ENCODE assay signal across 8 cellular contexts in genomic region chr2:157194097-157194688, GRCh38.
DNase-seq lines count a peak whose midpoint lies in the region; ATAC-seq and TF ChIP-seq lines count a peak whose summit lies in the region.

No MANE protein-coding gene starts in this region.

- H3K27ac ChIP-seq in PC-9 (no peak overlapping the region), mesendoderm (ENCODE audit: low read depth, low read length) (no peak overlapping the region)

- no peak overlapping the region for H2BK5ac ChIP-seq in mesendoderm (ENCODE audit: low read length)

- WGBS in mesendoderm (ENCODE audit: extremely low coverage, insufficient coverage, low lambda C conversion rate): no CpG with 5 or more reads among the region's 2 CpGs

- no peaks in the 10 kb centered on the region for H3K9me3 ChIP-seq in PC-9 (ENCODE audit: insufficient read depth, low read depth)

- BruUV-seq in PC-9 (replicated peaks; lab: Mats Ljungman, UMichigan): no TSS peak

- H3K18ac ChIP-seq in mesendoderm (ENCODE audit: low read length): no peak overlapping the region

- H4K20me1 ChIP-seq in PC-9 (ENCODE audit: insufficient read depth): no peaks in the 10 kb centered on the region

- H2BK15ac ChIP-seq in mesendoderm (replicated peaks; ENCODE audit: low read depth): no peak overlapping the region

- H2AFZ ChIP-seq in PC-9: no peak overlapping the region; the same call in 1 of the 2 replicates

- intact Hi-C loops in PC-9 (cut with micrococcal nuclease; ENCODE audit: unreplicated experiment): loop anchor here (1.0 to 5.0 kb wide), 4 partner anchors 302 to 1817 kb away; partner anchors contain the start of gene NR4A2

- H3K4me3 ChIP-seq in PC-9 (no peak overlapping the region), mesendoderm (ENCODE audit: low read length) (no peak overlapping the region)

- POLR2A ChIA-PET in PC-9 (lab: Charles Lee; ENCODE audit: unreplicated experiment): no interaction called here

- H2BK120ac ChIP-seq in mesendoderm (ENCODE audit: low read depth, low read length): no peak overlapping the region

- no peaks in the 10 kb centered on the region for H3F3A ChIP-seq in PC-9 (ENCODE audit: insufficient read depth, low read depth)

- no peak overlapping the region for H3K4ac ChIP-seq in mesendoderm (ENCODE audit: low read depth, low read length)

- no peaks in the 10 kb centered on the region for H3K79me2 ChIP-seq in PC-9 (ENCODE audit: low read depth)
- H3K79me2 ChIP-seq in mesendoderm (ENCODE audit: control insufficient read depth, insufficient read depth, low read length): no peaks in the 10 kb centered on the region

- no peaks in the 10 kb centered on the region for H3K4me1 ChIP-seq in PC-9 (replicated peaks; ENCODE audit: insufficient read depth)
- no peaks in the 10 kb centered on the region for H3K4me1 ChIP-seq in mesendoderm (ENCODE audit: control insufficient read depth, low read depth, low read length)

- H3K27me3 ChIP-seq in PC-9 (ENCODE audit: insufficient read depth, low read depth) (no peaks in the 10 kb centered on the region), mesendoderm (ENCODE audit: insufficient read depth, low read length, poor library complexity) (no peaks in the 10 kb centered on the region)

- TF ChIP-seq CTCF in PC-9 (conservative IDR thresholded peaks at IDR 0.05): peak; percentile 73

- DNase-seq in activated CD4-positive, alpha-beta T cell treated with anti-CD3 and anti-CD28 coated beads for 48 hours: peak; percentile 15
- DNase-seq in activated CD4-positive, alpha-beta T cell treated with anti-CD3 and anti-CD28 coated beads, Interleukin-2, amount 50 U/mL, for 1 hour: no peak
- DNase-seq in HPDE6-E6E7 (ENCODE audit: extremely low spot score) (peak; percentile 22), PC-9 (peak in 1 of 2 experiments; percentile 3), dermis blood vessel endothelial cell (peak; percentile 79), mesendoderm (peak; percentile 57)

- no peaks in the 10 kb centered on the region for H3K9me2 ChIP-seq in PC-9 (ENCODE audit: insufficient read depth)

- H4K8ac ChIP-seq in mesendoderm (ENCODE audit: low read depth, low read length): no peak overlapping the region

- no peak overlapping the region for H3K4me2 ChIP-seq in PC-9
- no peak overlapping the region for H3K4me2 ChIP-seq in mesendoderm (ENCODE audit: low read length)

- H4K5ac ChIP-seq in mesendoderm (ENCODE audit: low read length): no peak overlapping the region

- CTCF ChIA-PET in PC-9 (lab: Charles Lee): interaction anchor here (0.7 to 1.8 kb wide), 2 partner anchors 209 to 1815 kb away, joined by 3 to 10 read pairs; no protein-coding TSS in a partner anchor

- H3K79me1 ChIP-seq in mesendoderm (ENCODE audit: low read length): no peaks in the 10 kb centered on the region

- no peak overlapping the region for H3K9ac ChIP-seq in mesendoderm (ENCODE audit: low read length)

- H3K36me3 ChIP-seq in PC-9 (ENCODE audit: low read depth) (no peaks in the 10 kb centered on the region), mesendoderm (ENCODE audit: control insufficient read depth, insufficient read depth, low read length) (no peaks in the 10 kb centered on the region)

- H2AK5ac ChIP-seq in mesendoderm (ENCODE audit: low read length): no peak overlapping the region

- no peak overlapping the region for H3K23ac ChIP-seq in mesendoderm (ENCODE audit: low read length)

- H3K56ac ChIP-seq in mesendoderm (ENCODE audit: low read length): no peak overlapping the region

- ATAC-seq in GM21447 (IDR thresholded peaks at IDR 0.05; ENCODE audit: unreplicated experiment): peak; percentile 58
- ATAC-seq in HG03457 (IDR thresholded peaks at IDR 0.05; ENCODE audit: unreplicated experiment): no peak
